18 cellular contexts compared by ENCODE assay signal in the genomic region with DNA sequence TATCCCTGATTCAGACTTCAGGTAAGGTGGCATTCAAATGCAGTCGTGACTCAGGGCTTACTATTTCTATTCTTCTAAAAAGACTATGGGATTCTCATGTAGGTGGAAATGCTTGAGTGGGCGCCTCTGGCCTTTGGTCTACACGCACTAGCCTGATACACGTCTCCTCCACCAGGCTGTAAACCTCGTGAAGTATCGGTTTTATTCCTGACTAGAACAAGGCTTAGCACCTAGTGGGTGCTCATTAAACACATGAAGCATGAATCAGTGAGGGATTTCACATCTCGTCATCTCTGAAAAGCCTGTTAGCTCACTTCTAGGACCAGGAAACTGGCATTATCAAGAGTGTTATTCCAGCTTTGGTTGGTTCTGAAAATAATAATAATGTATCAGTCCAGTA. TPM values are rescaled to one million over a fixed set of nuclear protein-coding genes. Genes with fewer than 3 reads are reported as not detected.
A peak's percentile ranks its signal among the peaks of the same experiment; 100 is the strongest.
DNase-seq lines count a peak whose midpoint lies in the region; ATAC-seq and TF ChIP-seq lines count a peak whose summit lies in the region.
"Had no signal": no experiment of that assay in that cellular context is flagged by ENCODE, and none has a peak within 500 bp of the region (broad histone marks: within the 10 kb centered on the region; RNA-seq: fewer than 3 reads in every experiment).

No MANE protein-coding gene starts in this region.

- no peak for TF ChIP-seq CTCF in CD4-positive, alpha-beta T cell (IDR thresholded peaks at IDR 0.05)
- no peak for TF ChIP-seq CTCF in GM12865 (IDR thresholded peaks at IDR 0.05; ENCODE audit: insufficient read depth, low read depth, low read length, missing control alignments)
- TF ChIP-seq CTCF in right atrium auricular region (IDR thresholded peaks at IDR 0.05): no peak

- peaks cover 18% of the 10 kb centered on the region for H3K4me1 Mint-ChIP-seq in CD4-positive, alpha-beta T cell (ENCODE audit: low read depth)
- peaks cover 18% of the 10 kb centered on the region for H3K4me1 Mint-ChIP-seq in T-helper 1 cell treated with Interleukin-12 subunit alpha and Interleukin-12 subunit beta and Interleukin-4 antibody, amounts not matched to agents 30 μg/mL and 1 μg/mL, for 36 hours (ENCODE audit: low read depth)

- CTCF ChIA-PET in CD4-positive, alpha-beta T cell (lab: Charles Lee): interaction anchor here (2.6 kb wide), 1 partner anchor 11 kb away, joined by 10 read pairs; no protein-coding TSS in a partner anchor

- no peak overlapping the region for H3K4me3 Mint-ChIP-seq in CD4-positive, alpha-beta T cell
- no peak overlapping the region for H3K4me3 Mint-ChIP-seq in T-helper 1 cell treated with Interleukin-12 subunit alpha and Interleukin-12 subunit beta and Interleukin-4 antibody, amounts not matched to agents 30 μg/mL and 1 μg/mL, for 36 hours

- H3K36me3 ChIP-seq in MG63 (no peaks in the 10 kb centered on the region), right atrium auricular region (no peaks in the 10 kb centered on the region)

- no peaks in the 10 kb centered on the region for H3K27me3 ChIP-seq in CD4-positive, alpha-beta T cell (ENCODE audit: control insufficient read depth, insufficient read depth, low read length)
- H3K27me3 ChIP-seq in MG63: no peaks in the 10 kb centered on the region
- H3K27me3 ChIP-seq in right atrium auricular region: no peaks in the 10 kb centered on the region

- no peaks in the 10 kb centered on the region for H3K9me3 Mint-ChIP-seq in CD4-positive, alpha-beta T cell
- no peaks in the 10 kb centered on the region for H3K9me3 Mint-ChIP-seq in T-helper 1 cell treated with Interleukin-12 subunit alpha and Interleukin-12 subunit beta and Interleukin-4 antibody, amounts not matched to agents 30 μg/mL and 1 μg/mL, for 36 hours

- DNase-seq in CD4-positive, alpha-beta T cell: no peak
- peak; percentile 68 for DNase-seq in GM12865 (ENCODE audit: low read depth)
- DNase-seq in left colon: no peak
- no peak for DNase-seq in MG63
- no peak for DNase-seq in right atrium auricular region (ENCODE audit: low spot score)
- DNase-seq: IMR-90, NCI-H1417 treated with DMSO at 0.1 percent for 48 hours, NCI-H526, substantia nigra had no signal

- no peaks in the 10 kb centered on the region for H3K36me3 Mint-ChIP-seq in CD4-positive, alpha-beta T cell (ENCODE audit: low read depth)
- H3K36me3 Mint-ChIP-seq in T-helper 1 cell treated with Interleukin-12 subunit alpha and Interleukin-12 subunit beta and Interleukin-4 antibody, amounts not matched to agents 30 μg/mL and 1 μg/mL, for 36 hours (ENCODE audit: low read depth): no peaks in the 10 kb centered on the region

- H3K4me3 ChIP-seq in GM12865 (ENCODE audit: low read depth, low read length) (no peak overlapping the region), MG63 (no peak overlapping the region), right atrium auricular region (no peak overlapping the region)

- no peak overlapping the region for H3K27ac ChIP-seq in CD4-positive, alpha-beta T cell (ENCODE audit: low read depth, low read length)
- no peak overlapping the region for H3K27ac ChIP-seq in right atrium auricular region
- H3K27ac ChIP-seq: C4-2B, RWPE1 had no signal

- no peaks in the 10 kb centered on the region for H3K27me3 Mint-ChIP-seq in CD4-positive, alpha-beta T cell
- peaks cover 3% of the 10 kb centered on the region for H3K27me3 Mint-ChIP-seq in T-helper 1 cell treated with Interleukin-12 subunit alpha and Interleukin-12 subunit beta and Interleukin-4 antibody, amounts not matched to agents 30 μg/mL and 1 μg/mL, for 36 hours (ENCODE audit: low read depth)
- H3K27me3 Mint-ChIP-seq: progenitor cell of endocrine pancreas had no signal

- POLR2A ChIA-PET in CD4-positive, alpha-beta T cell (lab: Charles Lee): no interaction called here

- no peaks in the 10 kb centered on the region for H3K9me3 ChIP-seq in CD4-positive, alpha-beta T cell (ENCODE audit: control insufficient read depth, low read length)
- H3K9me3 ChIP-seq in MG63: no peaks in the 10 kb centered on the region
- H3K9me3 ChIP-seq in right atrium auricular region: no peaks in the 10 kb centered on the region

- no peak for ATAC-seq in CD4-positive, alpha-beta T cell (ENCODE audit: poor library complexity)
- ATAC-seq in left colon (peak; percentile 5), HG03521 (IDR thresholded peaks at IDR 0.05; ENCODE audit: unreplicated experiment) (no peak), HG02642 (IDR thresholded peaks at IDR 0.05; ENCODE audit: poor library complexity, unreplicated experiment) (no peak)

- no peaks in the 10 kb centered on the region for H3K4me1 ChIP-seq in right atrium auricular region

- peak overlapping the region; percentile 77 for H3K27ac Mint-ChIP-seq in CD4-positive, alpha-beta T cell
- peak overlapping the region; percentile 7 for H3K27ac Mint-ChIP-seq in T-helper 1 cell treated with Interleukin-12 subunit alpha and Interleukin-12 subunit beta and Interleukin-4 antibody, amounts not matched to agents 30 μg/mL and 1 μg/mL, for 36 hours

- intact Hi-C loops in CD4-positive, alpha-beta T cell (cut with DNase I, micrococcal nuclease): no loop called here
- intact Hi-C loops in left colon (cut with DNase I, micrococcal nuclease): no loop called here

RNA-seq across cellular contexts. Expression of a gene that starts 17.7 kb away (rescaled TPM):
- not detected for total RNA-seq in CD4-positive, alpha-beta T cell
- total RNA-seq in left colon (10 to 100 TPM; 16.0 to 16.9 TPM), right atrium auricular region (not detected)
- not detected in 2 replicates for total RNA-seq in MG63 (2014; rRNA removed; shearing (Covaris generic); ENCODE audit: low replicate concordance)
- total RNA-seq: frontal cortex; G401; T-helper 2 cell treated with Interferon-gamma antibody and Interleukin-4, amounts not matched to agents 100 ng/mL and 5 ng/mL, for 36 hours had no signal

RNA-seq across cellular contexts. Expression of a gene that starts 55.6 kb away (rescaled TPM):
- total RNA-seq in CD4-positive, alpha-beta T cell: 10 to 100 TPM; 14.4 to 15.8 TPM
- total RNA-seq in left colon (10 to 100 TPM; 12.5 to 14.4 TPM), right atrium auricular region (10 to 100 TPM in 1 of 2 donors, 1 to 10 TPM in 1; 8.8 to 12.1 TPM)
- total RNA-seq in MG63 (2014; rRNA removed; shearing (Covaris generic); ENCODE audit: low replicate concordance): 14.9 and 20.7 TPM in 2 replicates

RNA-seq across cellular contexts. Expression of a gene that starts 56.5 kb away (rescaled TPM):
- total RNA-seq in CD4-positive, alpha-beta T cell: 10 to 100 TPM; 38.3 to 43.4 TPM
- total RNA-seq in left colon (10 to 100 TPM; 55.6 to 62.1 TPM), right atrium auricular region (10 to 100 TPM; 13.8 to 16.5 TPM)
- 6.2 and 13.1 TPM in 2 replicates for total RNA-seq in MG63 (2014; rRNA removed; shearing (Covaris generic); ENCODE audit: low replicate concordance)

Comparison
In these comparisons a context has a peak if more than half of its experiments do, and no peak if none do; other contexts are left out.
1. RNA of a gene that starts 17.7 kb away (total RNA-seq): 16.0 to 16.9 TPM in left colon; not detected in CD4-positive, alpha-beta T cell, not detected in MG63 and not detected in right atrium auricular region; every median in the first group is over 10 times any median in the second.